27 cellular contexts compared by ENCODE assay signal in the genomic region with DNA sequence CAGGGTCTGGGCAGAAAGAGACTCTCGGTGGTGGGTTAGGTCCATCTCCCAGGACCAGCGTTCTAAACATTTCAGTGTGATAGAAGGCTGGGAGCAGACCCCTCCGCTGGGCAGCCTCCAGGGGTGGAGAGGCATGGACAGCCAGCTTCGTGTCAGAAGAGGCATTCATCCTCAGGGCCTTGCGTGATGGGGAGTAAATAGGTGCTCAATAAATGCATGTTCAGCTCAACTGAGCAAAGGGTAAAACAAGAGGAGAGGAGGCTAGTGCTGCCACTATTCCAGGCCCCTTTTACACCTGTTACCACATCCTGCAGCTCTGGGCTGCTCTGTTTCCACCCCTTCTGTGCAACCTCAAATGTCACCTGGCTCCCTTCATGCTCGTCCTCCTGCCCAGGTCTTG. TPM values are rescaled to one million over a fixed set of nuclear protein-coding genes. Genes with fewer than 3 reads are reported as not detected.
DNase-seq lines count a peak whose midpoint lies in the region; ATAC-seq and TF ChIP-seq lines count a peak whose summit lies in the region.
"Had no signal": no experiment of that assay in that cellular context is flagged by ENCODE, and none has a peak within 500 bp of the region (broad histone marks: within the 10 kb centered on the region; RNA-seq: fewer than 3 reads in every experiment).

No MANE protein-coding gene starts in this region.

- H3K4me1 Mint-ChIP-seq in activated CD8-positive, alpha-beta memory T cell treated with anti-CD3 and anti-CD28 coated beads, Interleukin-2, amount 10 ng/mL, durations not matched to agents 7 days and 5 days: peaks cover 44% of the 10 kb centered on the region
- H3K4me1 Mint-ChIP-seq in neural progenitor cell: peaks cover 88% of the 10 kb centered on the region

- peak; percentile 45 for DNase-seq in activated CD8-positive, alpha-beta memory T cell treated with anti-CD3 and anti-CD28 coated beads, Interleukin-2, amount 10 ng/mL, durations not matched to agents 7 days and 5 days
- no peak for DNase-seq in activated CD8-positive, alpha-beta memory T cell treated with anti-CD3 and anti-CD28 coated beads, Interleukin-2, amount 50 U/mL, for 4 hours
- DNase-seq in caudate nucleus (lab: John Stamatoyannopoulos, UW) (no peak), neural progenitor cell (ENCODE audit: low spot score) (no peak), DMS79 treated with DMSO at 0.1 percent for 48 hours (lab: John Stamatoyannopoulos, UW) (no peak)
- DNase-seq: activated CD4-positive, CD25-positive, alpha-beta regulatory T cell treated with anti-CD3 and anti-CD28 coated beads, Interleukin-2, amount 50 U/mL, for 72 hours; activated effector memory CD4-positive, alpha-beta T cell treated with anti-CD3 and anti-CD28 coated beads, Interleukin-2, amount 50 U/mL, for 16 hours; activated T-cell treated with anti-CD3 and anti-CD28 coated beads, Interleukin-2, amount 50 U/mL, for 1 hour; AML-193; CD8-positive, alpha-beta memory T cell; KG1; NCI-H1417; NCI-H2081; NCI-H2227 treated with DMSO at 0.1 percent for 48 hours; T-helper 17 cell had no signal

- no peaks in the 10 kb centered on the region for H3K79me2 ChIP-seq in DOHH2 (ENCODE audit: control insufficient read depth, low read length)
- no peaks in the 10 kb centered on the region for H3K79me2 ChIP-seq in neural progenitor cell (ENCODE audit: low read depth)

- H3K9me2 ChIP-seq in DOHH2 (replicated peaks; ENCODE audit: control insufficient read depth, low read length): no peaks in the 10 kb centered on the region

- 0 out of 2 replicates have a peak, but pooled peaks cover 3% of the 10 kb centered on the region for H3F3A ChIP-seq in DOHH2 (ENCODE audit: control insufficient read depth, insufficient read depth)
- H3F3A ChIP-seq in neural progenitor cell (ENCODE audit: low read depth): peaks cover 30% of the 10 kb centered on the region

- H4K20me1 ChIP-seq in DOHH2 (ENCODE audit: control insufficient read depth, insufficient read depth, low read depth, low read length): no peaks in the 10 kb centered on the region
- peaks cover 15% of the 10 kb centered on the region for H4K20me1 ChIP-seq in neural progenitor cell (ENCODE audit: low read depth)

- no peaks in the 10 kb centered on the region for H3K27me3 ChIP-seq in DOHH2 (ENCODE audit: control insufficient read depth, low read length)
- no peaks in the 10 kb centered on the region for H3K27me3 ChIP-seq in neural progenitor cell
- H3K27me3 ChIP-seq: body of pancreas, upper lobe of left lung had no signal

- H3K4me3 ChIP-seq in DOHH2 (ENCODE audit: low read length) (no peak overlapping the region), neural progenitor cell (no peak overlapping the region)
- H3K4me3 ChIP-seq: A549, body of pancreas, skin epidermis, upper lobe of left lung had no signal

- H3K4me2 ChIP-seq in DOHH2 (ENCODE audit: low read length) (peak overlapping the region; percentile 40), neural progenitor cell (peak overlapping the region; percentile 60)
- H3K4me2 ChIP-seq: A549 had no signal

- ATAC-seq in activated CD8-positive, alpha-beta memory T cell treated with anti-CD3 and anti-CD28 coated beads, Interleukin-2, amount 10 ng/mL, durations not matched to agents 7 days and 5 days: no peak
- ATAC-seq in GM21717 (IDR thresholded peaks at IDR 0.05; ENCODE audit: unreplicated experiment): no peak
- no peak for ATAC-seq in HG02852 (IDR thresholded peaks at IDR 0.05; ENCODE audit: unreplicated experiment)
- ATAC-seq: T-helper 17 cell had no signal

- CTCF ChIA-PET in activated CD8-positive, alpha-beta memory T cell treated with anti-CD3 and anti-CD28 coated beads, Interleukin-2, amount 10 ng/mL, durations not matched to agents 7 days and 5 days (lab: Charles Lee): interaction anchor here (1.2 to 1.5 kb wide), 2 partner anchors 27 to 50 kb away, joined by 4 read pairs; no protein-coding TSS in a partner anchor

- no peak overlapping the region for H3K4me3 Mint-ChIP-seq in activated CD8-positive, alpha-beta memory T cell treated with anti-CD3 and anti-CD28 coated beads, Interleukin-2, amount 10 ng/mL, durations not matched to agents 7 days and 5 days
- peak overlapping the region; percentile 77 for H3K4me3 Mint-ChIP-seq in neural progenitor cell
- H3K4me3 Mint-ChIP-seq: CD8-positive, alpha-beta memory T cell; T-helper 17 cell had no signal

- H3K36me3 ChIP-seq in DOHH2 (ENCODE audit: control insufficient read depth, low read length) (no peaks in the 10 kb centered on the region), neural progenitor cell (no peaks in the 10 kb centered on the region)
- H3K36me3 ChIP-seq: upper lobe of left lung had no signal

- H3K27ac ChIP-seq in DOHH2 (ENCODE audit: low read depth, low read length) (no peak overlapping the region), caudate nucleus (ENCODE audit: low read depth, low read length) (peak overlapping the region; percentile 58), neural progenitor cell (no peak overlapping the region)
- H3K27ac ChIP-seq: A549, body of pancreas, epithelial cell of prostate, skin epidermis had no signal

- no peaks in the 10 kb centered on the region for H3K36me3 Mint-ChIP-seq in activated CD8-positive, alpha-beta memory T cell treated with anti-CD3 and anti-CD28 coated beads, Interleukin-2, amount 10 ng/mL, durations not matched to agents 7 days and 5 days
- H3K36me3 Mint-ChIP-seq in neural progenitor cell: peaks cover 3% of the 10 kb centered on the region
- H3K36me3 Mint-ChIP-seq: CD8-positive, alpha-beta memory T cell had no signal

- no peak overlapping the region for H3K9ac ChIP-seq in neural progenitor cell

- H3K4me1 ChIP-seq in DOHH2 (ENCODE audit: control insufficient read depth, low read length) (peaks cover 49% of the 10 kb centered on the region), neural progenitor cell (peaks cover 58% of the 10 kb centered on the region)
- H3K4me1 ChIP-seq: A549, body of pancreas had no signal

- no peak overlapping the region for H3K27ac Mint-ChIP-seq in activated CD8-positive, alpha-beta memory T cell treated with anti-CD3 and anti-CD28 coated beads, Interleukin-2, amount 10 ng/mL, durations not matched to agents 7 days and 5 days
- peak overlapping the region; percentile 99 for H3K27ac Mint-ChIP-seq in neural progenitor cell
- H3K27ac Mint-ChIP-seq: T-helper 17 cell had no signal

- H3K27me3 Mint-ChIP-seq in activated CD8-positive, alpha-beta memory T cell treated with anti-CD3 and anti-CD28 coated beads, Interleukin-2, amount 10 ng/mL, durations not matched to agents 7 days and 5 days: peaks cover 27% of the 10 kb centered on the region
- peaks cover 8% of the 10 kb centered on the region for H3K27me3 Mint-ChIP-seq in neural progenitor cell (ENCODE audit: insufficient read depth, low read depth)

- no peaks in the 10 kb centered on the region for H3K9me3 ChIP-seq in DOHH2 (ENCODE audit: control insufficient read depth, insufficient read depth, low read length)
- H3K9me3 ChIP-seq in neural progenitor cell (ENCODE audit: low read depth): no peaks in the 10 kb centered on the region
- H3K9me3 ChIP-seq: A549, body of pancreas, upper lobe of left lung had no signal

- no peaks in the 10 kb centered on the region for H3K9me3 Mint-ChIP-seq in activated CD8-positive, alpha-beta memory T cell treated with anti-CD3 and anti-CD28 coated beads, Interleukin-2, amount 10 ng/mL, durations not matched to agents 7 days and 5 days (ENCODE audit: low read depth)
- no peaks in the 10 kb centered on the region for H3K9me3 Mint-ChIP-seq in neural progenitor cell
- H3K9me3 Mint-ChIP-seq: CD8-positive, alpha-beta memory T cell had no signal

- H2AFZ ChIP-seq in neural progenitor cell (replicated peaks): no peak overlapping the region

- no peak for TF ChIP-seq CTCF in DOHH2 (IDR thresholded peaks at IDR 0.05; ENCODE audit: low read depth, low read length, poor library complexity, severe bottlenecking)
- TF ChIP-seq CTCF in neural progenitor cell (IDR thresholded peaks at IDR 0.05): no peak

RNA-seq across cellular contexts. Expression of gene SEMA5B, which starts 49.0 kb away (rescaled TPM):
- not detected for total RNA-seq in activated CD8-positive, alpha-beta memory T cell treated with anti-CD3 and anti-CD28 coated beads, Interleukin-2, amount 10 ng/mL, durations not matched to agents 7 days and 5 days
- 10.1 and 25.6 TPM in 2 replicates for total RNA-seq in neural progenitor cell (ENCODE audit: low replicate concordance)
- total RNA-seq: CD8-positive, alpha-beta memory T cell; glomerular endothelial cell; kidney epithelial cell; pulmonary artery endothelial cell; RPMI7951; T-helper 17 cell had no signal

Comparison
In these comparisons a context has a peak if more than half of its experiments do, and no peak if none do; other contexts are left out.
1. RNA of gene SEMA5B, which starts 49.0 kb away (total RNA-seq): 10.1 to 25.6 TPM in neural progenitor cell; not detected in activated CD8-positive, alpha-beta memory T cell treated with anti-CD3 and anti-CD28 coated beads, Interleukin-2, amount 10 ng/mL, durations not matched to agents 7 days and 5 days; every median in the first group is over 10 times any median in the second.